In genomic region chr2:74572178-74572925, GRCh38 we compare ENCODE assay signal across 1 cellular context.
TF ChIP-seq lines count a peak whose summit lies in the region.

No MANE protein-coding gene starts in this region.

TF ChIP-seq in WTC11, 78 proteins besides CTCF, POLR2A, EP300 and RAD21:
- TF ChIP-seq FOXJ3 (CRISPR knock-in tag; IDR thresholded peaks at IDR 0.05; ENCODE audit: borderline replicate concordance) (no peak), AR (CRISPR knock-in tag; IDR thresholded peaks at IDR 0.05) (no peak), JAZF1 (CRISPR knock-in tag; IDR thresholded peaks at IDR 0.05) (no peak), KAT7 (CRISPR knock-in tag; IDR thresholded peaks at IDR 0.05; ENCODE audit: borderline replicate concordance) (no peak)
- TF ChIP-seq, protein P1, sequence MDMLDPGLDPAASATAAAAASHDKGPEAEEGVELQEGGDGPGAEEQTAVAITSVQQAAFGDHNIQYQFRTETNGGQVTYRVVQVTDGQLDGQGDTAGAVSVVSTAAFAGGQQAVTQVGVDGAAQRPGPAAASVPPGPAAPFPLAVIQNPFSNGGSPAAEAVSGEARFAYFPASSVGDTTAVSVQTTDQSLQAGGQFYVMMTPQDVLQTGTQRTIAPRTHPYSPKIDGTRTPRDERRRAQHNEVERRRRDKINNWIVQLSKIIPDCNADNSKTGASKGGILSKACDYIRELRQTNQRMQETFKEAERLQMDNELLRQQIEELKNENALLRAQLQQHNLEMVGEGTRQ (CRISPR knock-in tag; IDR thresholded peaks at IDR 0.05): no peak
